In the genomic region with DNA sequence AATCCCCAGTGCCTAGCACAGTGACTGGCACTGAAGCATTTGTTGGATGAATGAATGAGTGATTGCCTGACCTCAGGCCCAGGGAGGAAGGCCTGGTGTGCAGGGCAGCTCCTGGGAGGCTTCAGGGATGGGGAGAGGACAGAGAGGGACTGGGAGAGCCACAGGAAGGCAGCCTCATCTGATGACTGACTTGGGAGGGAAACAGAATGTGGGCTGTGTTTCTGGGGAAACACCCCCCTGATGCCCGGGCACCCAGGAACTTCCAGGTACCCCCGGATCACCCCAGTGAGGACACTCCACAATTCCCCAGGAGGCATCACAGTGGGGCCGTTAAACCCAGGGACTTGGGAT, we compare ENCODE assay signal across 9 cellular contexts.
DNase-seq lines count a peak whose midpoint lies in the region; ATAC-seq, FAIRE-seq and TF ChIP-seq lines count a peak whose summit lies in the region.
"Had no signal": no experiment of that assay in that cellular context is flagged by ENCODE, and none has a peak within 500 bp of the region (broad histone marks: within the 10 kb centered on the region; RNA-seq: fewer than 3 reads in every experiment).

No MANE protein-coding gene starts in this region.

- H3K27ac ChIP-seq in K562 (ENCODE audit: extremely low read depth, low read depth, low read length) (peak overlapping the region; percentile 100), thoracic aorta (peak overlapping the region; percentile 99 to 100)

- POLR2A ChIA-PET in activated CD4-positive, alpha-beta T cell treated with anti-CD3 and anti-CD28 coated beads, Interleukin-2, amount 10 ng/mL, durations not matched to agents 7 days and 5 days (lab: Charles Lee) = no interaction called here
- POLR2A ChIA-PET in K562 (lab: Yijun Ruan, JAX) = interaction anchor here (0.7 kb wide), 1 partner anchor 1269 kb away, joined by 3 read pairs; no protein-coding TSS in a partner anchor

- TF ChIP-seq POLR2A in K562 (conservative IDR thresholded peaks at IDR 0.05) = no peak

- no peak for FAIRE-seq in K562 (lab: Jason Lieb, UNC)

- H3K4me2 ChIP-seq in K562 (ENCODE audit: insufficient read depth, low read length) = 0 out of 2 replicates have a peak overlapping the region, but pooled peaks have one; percentile 93

- intact Hi-C loops in K562 (cut with micrococcal nuclease) = loop anchor here (5.0 kb wide), 2 partner anchors 100 to 120 kb away; no protein-coding TSS in a partner anchor

- 87% methylated on average over 3 of the region's 3 CpGs for WGBS in K562 (ENCODE audit: insufficient coverage, low coverage, missing lambda C conversion rate)

- TF ChIP-seq EP300 in K562 (IDR thresholded peaks at IDR 0.05; ENCODE audit: low read length) = no peak

- peak overlapping the region; percentile 74 for H3K4me3 Mint-ChIP-seq in activated CD4-positive, alpha-beta T cell treated with anti-CD3 and anti-CD28 coated beads, Interleukin-2, amount 10 ng/mL, durations not matched to agents 7 days and 5 days
- peak overlapping the region; percentile 16 for H3K4me3 Mint-ChIP-seq in mesothelial cell of epicardium

- no peak for DNase-seq in activated CD4-positive, alpha-beta T cell treated with anti-CD3 and anti-CD28 coated beads, Interleukin-2, amount 10 ng/mL, durations not matched to agents 7 days and 5 days
- no peak for DNase-seq in activated CD4-positive, alpha-beta T cell treated with anti-CD3 and anti-CD28 coated beads, Interleukin-2, amount 50 U/mL, for 4 hours
- no peak for DNase-seq in K562 (ENCODE audit: extremely low read depth in 1 of 4, low spot score in 3 of 4)
- no peak for DNase-seq in mesothelial cell of epicardium (ENCODE audit: low spot score in 2 of 2, unreplicated experiment in 2 of 2)
- no peak for DNase-seq in thoracic aorta (ENCODE audit: low spot score)
- no peak for DNase-seq in anterior cingulate cortex (lab: John Stamatoyannopoulos, UW)
- DNase-seq in GOT3 (lab: John Stamatoyannopoulos, UW) = no peak
- DNase-seq: NCI-H774 had no signal

- peak overlapping the region; percentile 84 for H2AFZ ChIP-seq in K562 (ENCODE audit: low read depth, low read length)

- in situ Hi-C loops in K562 (cut with MboI) = loop anchor here (5.0 to 10.0 kb wide), 2 partner anchors 80 to 312 kb away; a partner anchor contains a TSS

- no peaks in the 10 kb centered on the region for H3K9me1 ChIP-seq in K562 (ENCODE audit: control insufficient read depth, insufficient read depth, low read length)

- CTCF ChIA-PET in activated CD4-positive, alpha-beta T cell treated with anti-CD3 and anti-CD28 coated beads, Interleukin-2, amount 10 ng/mL, durations not matched to agents 7 days and 5 days (lab: Charles Lee) = interaction anchor here (0.6 to 1.3 kb wide), 2 partner anchors 21 to 454 kb away, joined by 3 to 4 read pairs; no protein-coding TSS in a partner anchor
- CTCF ChIA-PET in K562 (lab: Yijun Ruan, JAX; ENCODE audit: low intra/inter-chr PET ratio) = no interaction called here

- no peak for ATAC-seq in K562
- no peak for ATAC-seq in thoracic aorta (ENCODE audit: insufficient number of reproducible peaks, low FRiP score, low read depth)
- ATAC-seq in HG02642 (IDR thresholded peaks at IDR 0.05; ENCODE audit: poor library complexity, unreplicated experiment) = no peak

- TF ChIP-seq RAD21 in K562 (CRISPR knock-in tag; conservative IDR thresholded peaks at IDR 0.05 in 1 of 2, IDR thresholded peaks at IDR 0.05 in 1 of 2) = no peak

- no peaks in the 10 kb centered on the region for H4K20me1 ChIP-seq in K562 (replicated peaks; ENCODE audit: control insufficient read depth, insufficient read depth, low read length)

- TF ChIP-seq CTCF in K562 (IDR thresholded peaks at IDR 0.05 in 2 of 3, conservative IDR thresholded peaks at IDR 0.05 in 1 of 3; ENCODE audit: insufficient read depth in 2 of 3, low read depth in 1 of 3, low read length in 3 of 3) (no peak), mesothelial cell of epicardium (IDR thresholded peaks at IDR 0.05; ENCODE audit: unreplicated experiment) (no peak), thoracic aorta (IDR thresholded peaks at IDR 0.05) (no peak)

- BruUV-seq in K562 (replicated peaks; lab: Mats Ljungman, UMichigan) = no TSS peak

- H3K79me2 ChIP-seq in K562 (ENCODE audit: control insufficient read depth, insufficient read depth, low read length) = peaks cover 37% of the 10 kb centered on the region

- H3K9me3 Mint-ChIP-seq in activated CD4-positive, alpha-beta T cell treated with anti-CD3 and anti-CD28 coated beads, Interleukin-2, amount 10 ng/mL, durations not matched to agents 7 days and 5 days = no peaks in the 10 kb centered on the region
- H3K9me3 Mint-ChIP-seq in mesothelial cell of epicardium = no peaks in the 10 kb centered on the region

- H3K4me3 ChIP-seq in K562 (no peak overlapping the region), thoracic aorta (peak overlapping the region; percentile 68)

- H3K4me1 ChIP-seq in K562 (replicated peaks in 1 of 2; ENCODE audit: control insufficient read depth in 2 of 2, insufficient read depth in 2 of 2, low read length in 2 of 2) = peaks cover 67 to 81% of the 10 kb centered on the region in 2 experiments
- H3K4me1 ChIP-seq in thoracic aorta (ENCODE audit: control insufficient read depth in 1 of 2, low read depth in 2 of 2) = peaks cover 66 to 88% of the 10 kb centered on the region in 2 donors

- no peaks in the 10 kb centered on the region for H3K27me3 ChIP-seq in K562 (ENCODE audit: control insufficient read depth in 2 of 2, insufficient read depth in 2 of 2, low read length in 2 of 2)
- no peaks in the 10 kb centered on the region for H3K27me3 ChIP-seq in thoracic aorta (replicated peaks; ENCODE audit: insufficient read depth)

- H3K9ac ChIP-seq in K562 (ENCODE audit: insufficient read depth in 1 of 2, low read depth in 2 of 2, low read length in 2 of 2) = peak overlapping the region; percentile 92 to 100

- peaks cover 8% of the 10 kb centered on the region for H3K36me3 Mint-ChIP-seq in activated CD4-positive, alpha-beta T cell treated with anti-CD3 and anti-CD28 coated beads, Interleukin-2, amount 10 ng/mL, durations not matched to agents 7 days and 5 days (ENCODE audit: low read depth)
- no peaks in the 10 kb centered on the region for H3K36me3 Mint-ChIP-seq in mesothelial cell of epicardium

- peaks cover 5% of the 10 kb centered on the region for H3K27me3 Mint-ChIP-seq in activated CD4-positive, alpha-beta T cell treated with anti-CD3 and anti-CD28 coated beads, Interleukin-2, amount 10 ng/mL, durations not matched to agents 7 days and 5 days
- no peaks in the 10 kb centered on the region for H3K27me3 Mint-ChIP-seq in mesothelial cell of epicardium (ENCODE audit: low read depth)

- H3K36me3 ChIP-seq in K562 (ENCODE audit: control insufficient read depth, insufficient read depth, low read length) = peaks cover 20% of the 10 kb centered on the region; the same call in 2 of the 3 replicates
- no peaks in the 10 kb centered on the region for H3K36me3 ChIP-seq in thoracic aorta

- peak overlapping the region; percentile 91 for H3K27ac Mint-ChIP-seq in activated CD4-positive, alpha-beta T cell treated with anti-CD3 and anti-CD28 coated beads, Interleukin-2, amount 10 ng/mL, durations not matched to agents 7 days and 5 days
- peak overlapping the region; percentile 99 for H3K27ac Mint-ChIP-seq in mesothelial cell of epicardium

- peaks cover 65% of the 10 kb centered on the region for H3K4me1 Mint-ChIP-seq in activated CD4-positive, alpha-beta T cell treated with anti-CD3 and anti-CD28 coated beads, Interleukin-2, amount 10 ng/mL, durations not matched to agents 7 days and 5 days
- H3K4me1 Mint-ChIP-seq in mesothelial cell of epicardium = peaks cover 81% of the 10 kb centered on the region

- H3K9me3 ChIP-seq in K562 (replicated peaks; ENCODE audit: control insufficient read depth, insufficient read depth, low read depth, low read length) = no peaks in the 10 kb centered on the region
- H3K9me3 ChIP-seq in thoracic aorta = no peaks in the 10 kb centered on the region

TF ChIP-seq in K562, 482 proteins besides CTCF, POLR2A, EP300 and RAD21:
- TF ChIP-seq MYC (IDR thresholded peaks at IDR 0.05; ENCODE audit: low read depth, low read length) = no peak
- TF ChIP-seq MYC (CRISPR knock-in tag; IDR thresholded peaks at IDR 0.05; ENCODE audit: borderline replicate concordance, low read depth) = no peak
- no peak for TF ChIP-seq EZH2 (IDR thresholded peaks at IDR 0.05; ENCODE audit: borderline replicate concordance, low read depth, low read length)
- TF ChIP-seq, protein P1, sequence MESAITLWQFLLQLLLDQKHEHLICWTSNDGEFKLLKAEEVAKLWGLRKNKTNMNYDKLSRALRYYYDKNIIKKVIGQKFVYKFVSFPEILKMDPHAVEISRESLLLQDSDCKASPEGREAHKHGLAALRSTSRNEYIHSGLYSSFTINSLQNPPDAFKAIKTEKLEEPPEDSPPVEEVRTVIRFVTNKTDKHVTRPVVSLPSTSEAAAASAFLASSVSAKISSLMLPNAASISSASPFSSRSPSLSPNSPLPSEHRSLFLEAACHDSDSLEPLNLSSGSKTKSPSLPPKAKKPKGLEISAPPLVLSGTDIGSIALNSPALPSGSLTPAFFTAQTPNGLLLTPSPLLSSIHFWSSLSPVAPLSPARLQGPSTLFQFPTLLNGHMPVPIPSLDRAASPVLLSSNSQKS (CRISPR knock-in tag; IDR thresholded peaks at IDR 0.05) = no peak
- TF ChIP-seq, protein P2, sequence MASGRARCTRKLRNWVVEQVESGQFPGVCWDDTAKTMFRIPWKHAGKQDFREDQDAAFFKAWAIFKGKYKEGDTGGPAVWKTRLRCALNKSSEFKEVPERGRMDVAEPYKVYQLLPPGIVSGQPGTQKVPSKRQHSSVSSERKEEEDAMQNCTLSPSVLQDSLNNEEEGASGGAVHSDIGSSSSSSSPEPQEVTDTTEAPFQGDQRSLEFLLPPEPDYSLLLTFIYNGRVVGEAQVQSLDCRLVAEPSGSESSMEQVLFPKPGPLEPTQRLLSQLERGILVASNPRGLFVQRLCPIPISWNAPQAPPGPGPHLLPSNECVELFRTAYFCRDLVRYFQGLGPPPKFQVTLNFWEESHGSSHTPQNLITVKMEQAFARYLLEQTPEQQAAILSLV (tag; IDR thresholded peaks at IDR 0.05) = no peak
- no peak for TF ChIP-seq PHF20 (IDR thresholded peaks at IDR 0.05; ENCODE audit: partially characterized antibody)
- TF ChIP-seq POLR2B (IDR thresholded peaks at IDR 0.05; ENCODE audit: low read depth, partially characterized antibody) = no peak
